Comparison of ENCODE assay signal across 1 cellular context in genomic region chr5:126594676-126595485, GRCh38.
A peak's percentile ranks its signal among the peaks of the same experiment; 100 is the strongest.
TF ChIP-seq lines count a peak whose summit lies in the region.

Gene ALDH7A1 (minus strand): TSS chr5:126595219. CDS start chr5:126595198, 21 bp downstream.

TF ChIP-seq in GM23338, 12 proteins besides CTCF, POLR2A, EP300 and RAD21 (continued from another document):
- TF ChIP-seq ZNF462 (CRISPR knock-in tag; IDR thresholded peaks at IDR 0.05) (no peak), EZH2phosphoT487 (IDR thresholded peaks at IDR 0.05; ENCODE audit: unreplicated experiment) (no peak), REST (IDR thresholded peaks at IDR 0.05; ENCODE audit: unreplicated experiment) (peak; percentile 25)
TF ChIP-seq in GM23338: peak in this region for 4.
